9 cellular contexts compared by ENCODE assay signal in the genomic region with DNA sequence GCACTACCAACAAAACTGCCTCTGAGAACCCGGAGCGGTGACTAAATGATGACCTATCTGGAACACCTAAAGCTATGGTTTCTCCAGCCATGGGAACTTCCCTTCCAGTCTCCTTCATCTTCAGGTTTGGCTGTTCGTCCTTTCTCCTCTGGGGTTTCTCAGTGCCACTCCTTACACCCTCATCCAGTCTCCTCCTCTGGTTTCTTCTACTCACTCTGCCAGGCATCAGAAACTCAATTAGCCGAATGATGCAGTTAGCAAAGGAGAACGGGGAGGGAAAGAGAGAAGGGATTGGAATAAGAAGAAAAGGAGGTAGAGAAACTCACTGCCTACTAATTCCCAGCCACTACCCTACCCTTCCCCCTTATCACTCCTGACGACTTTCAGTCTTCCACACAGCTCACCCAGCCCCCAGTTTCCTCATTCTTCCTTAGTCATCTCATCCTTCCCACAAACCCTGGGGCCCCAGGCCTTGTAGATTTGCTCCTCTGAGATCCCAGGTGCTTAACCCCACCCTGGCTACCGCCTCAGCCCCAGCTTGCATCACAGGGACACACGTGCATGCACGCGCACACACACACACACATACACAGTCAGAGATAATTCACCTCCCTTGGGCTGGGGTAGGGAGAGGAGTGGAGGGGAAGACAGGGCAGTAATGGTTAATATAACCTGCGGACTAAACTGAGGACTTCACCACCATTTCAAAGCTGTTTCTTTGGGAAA. TPM values are rescaled to one million over a fixed set of nuclear protein-coding genes. Genes with fewer than 3 reads are reported as not detected.
A peak's percentile ranks its signal among the peaks of the same experiment; 100 is the strongest.
DNase-seq lines count a peak whose midpoint lies in the region; ATAC-seq and TF ChIP-seq lines count a peak whose summit lies in the region.
"Had no signal": no experiment of that assay in that cellular context is flagged by ENCODE, and none has a peak within 500 bp of the region (broad histone marks: within the 10 kb centered on the region; RNA-seq: fewer than 3 reads in every experiment).

No MANE protein-coding gene starts in this region.

- H3K79me2 ChIP-seq in GM23338 (replicated peaks; ENCODE audit: insufficient read depth) = peaks cover 91% of the 10 kb centered on the region
- H3K79me2 ChIP-seq: parathyroid adenoma had no signal

- H3K4me1 Mint-ChIP-seq in GM23338 = peaks cover 83% of the 10 kb centered on the region

- no peaks in the 10 kb centered on the region for H3K9me3 Mint-ChIP-seq in GM23338

- no peak overlapping the region for H2AFZ ChIP-seq in GM23338
- H2AFZ ChIP-seq: parathyroid adenoma had no signal

- H3K4me1 ChIP-seq in GM23338 (ENCODE audit: insufficient read depth) (peaks cover 94% of the 10 kb centered on the region), cardiac muscle cell (ENCODE audit: low read depth) (peaks cover 55% of the 10 kb centered on the region), skeletal muscle satellite cell (ENCODE audit: control insufficient read depth, insufficient read depth, low read length) (peaks cover 52% of the 10 kb centered on the region)
- H3K4me1 ChIP-seq: parathyroid adenoma had no signal

- H3K27me3 ChIP-seq in GM23338 (ENCODE audit: insufficient read depth) (no peaks in the 10 kb centered on the region), cardiac muscle cell (no peaks in the 10 kb centered on the region), skeletal muscle satellite cell (ENCODE audit: control insufficient read depth, insufficient read depth, low read length) (no peaks in the 10 kb centered on the region)

- in situ Hi-C loops in GM13976 (cut with MboI; ENCODE audit: low sequenced_read_pairs, unreplicated experiment) = no loop called here

- 0 out of 2 replicates have a peak, but pooled peaks cover 3% of the 10 kb centered on the region for H3F3A ChIP-seq in GM23338 (replicated peaks; ENCODE audit: low read depth)

- H3K9me2 ChIP-seq in GM23338 (ENCODE audit: insufficient read depth) = no peaks in the 10 kb centered on the region

- DNase-seq in GM23338 (ENCODE audit: low spot score) (peak; percentile 79), SW 1271 (lab: John Stamatoyannopoulos, UW) (peak; percentile 84 to 91), cardiac muscle cell (ENCODE audit: low read depth in 1 of 2, low spot score in 1 of 2) (peak; percentile 39 to 91), DMS79 (lab: John Stamatoyannopoulos, UW) (no peak), NCI-H1092 (lab: John Stamatoyannopoulos, UW) (no peak), GM13976 (ENCODE audit: low spot score) (no peak)

- no peaks in the 10 kb centered on the region for H4K20me1 ChIP-seq in GM23338 (replicated peaks; ENCODE audit: insufficient read depth)

- H3K9me3 ChIP-seq in cardiac muscle cell (ENCODE audit: low read depth) (no peaks in the 10 kb centered on the region), skeletal muscle satellite cell (replicated peaks; ENCODE audit: low read length) (no peaks in the 10 kb centered on the region)

- H3K27ac ChIP-seq in GM23338 (ENCODE audit: low read depth) (peak overlapping the region; percentile 96), cardiac muscle cell (peak overlapping the region; percentile 76)
- H3K27ac ChIP-seq: parathyroid adenoma had no signal

- H3K27ac Mint-ChIP-seq in GM23338 = peak overlapping the region; percentile 98

- H3K36me3 ChIP-seq in GM23338 (ENCODE audit: insufficient read depth) (no peaks in the 10 kb centered on the region), cardiac muscle cell (peaks cover 5% of the 10 kb centered on the region), skeletal muscle satellite cell (ENCODE audit: insufficient read depth, low read length) (no peaks in the 10 kb centered on the region)

- no peak overlapping the region for H3K9ac ChIP-seq in skeletal muscle satellite cell (ENCODE audit: low read depth, low read length)
- H3K9ac ChIP-seq: parathyroid adenoma had no signal

- ATAC-seq in GM23338 = peak; percentile 74
- ATAC-seq in HG03378 (IDR thresholded peaks at IDR 0.05; ENCODE audit: unreplicated experiment) = no peak

- peaks cover 28% of the 10 kb centered on the region for H3K36me3 Mint-ChIP-seq in GM23338 (ENCODE audit: low read depth)

- H3K4me2 ChIP-seq in GM23338 (peak overlapping the region; percentile 70), skeletal muscle satellite cell (ENCODE audit: low read length) (peak overlapping the region; percentile 7)

- peak overlapping the region; percentile 41 for H3K4me3 Mint-ChIP-seq in GM23338

- H3K4me3 ChIP-seq in GM23338 (peak overlapping the region; percentile 35; the same call in 1 of the 2 replicates), cardiac muscle cell (no peak overlapping the region), skeletal muscle satellite cell (ENCODE audit: low read length) (no peak overlapping the region)

- TF ChIP-seq CTCF in GM23338 (conservative IDR thresholded peaks at IDR 0.05; ENCODE audit: low read depth in 2 of 2) = no peak
- TF ChIP-seq CTCF in cardiac muscle cell (IDR thresholded peaks at IDR 0.05; ENCODE audit: low read depth, low read length) = no peak
- TF ChIP-seq CTCF in GM13976 (IDR thresholded peaks at IDR 0.05; ENCODE audit: borderline replicate concordance, control extremely low read depth, extremely low read depth, insufficient read depth, missing control alignments) = no peak

- H3K27me3 Mint-ChIP-seq in GM23338 (ENCODE audit: insufficient read depth, low read depth, poor library complexity) = peaks cover 13% of the 10 kb centered on the region

TF ChIP-seq in GM23338, 12 proteins besides CTCF, POLR2A, EP300 and RAD21 (continues in another document):
- TF ChIP-seq EZH2 (IDR thresholded peaks at IDR 0.05; ENCODE audit: low read depth, unreplicated experiment) (no peak), EZH2phosphoT487 (IDR thresholded peaks at IDR 0.05; ENCODE audit: unreplicated experiment) (no peak), CREB1 (CRISPR knock-in tag; IDR thresholded peaks at IDR 0.05; ENCODE audit: low read depth) (no peak)

RNA-seq across cellular contexts. Expression of a gene that starts 13.0 kb away (rescaled TPM):
- 24.0 and 32.4 TPM in 2 replicates for total RNA-seq in GM23338 (2014; rRNA removed; shearing (Covaris generic))
- polyA plus RNA-seq in GM23338 (2016; fragmentation: Nextera tagmentation; extraction: Ambion mirVana) (11.9 and 12.9 TPM in 2 replicates), cardiac muscle cell (10.7 and 13.2 TPM in 2 replicates)
- total RNA-seq in cardiac muscle cell = 12.4 and 19.4 TPM in 2 replicates
- total RNA-seq in skeletal muscle satellite cell (2012; rRNA removed) = 4.6 TPM in 2 replicates

RNA-seq across cellular contexts. Expression of a gene that starts 13.3 kb away (rescaled TPM):
- 51.5 and 51.9 TPM in 2 replicates for total RNA-seq in GM23338 (2014; rRNA removed; shearing (Covaris generic))
- polyA plus RNA-seq in GM23338 (2016; fragmentation: Nextera tagmentation; extraction: Ambion mirVana) (28.2 and 34.2 TPM in 2 replicates), cardiac muscle cell (56.9 and 62.9 TPM in 2 replicates)
- total RNA-seq in cardiac muscle cell = 50.6 and 52.5 TPM in 2 replicates
- 50.4 and 54.0 TPM in 2 replicates for total RNA-seq in skeletal muscle satellite cell (2012; rRNA removed)

Comparison
In these comparisons a context has a peak if more than half of its experiments do, and no peak if none do; other contexts are left out.
1. DNase-seq: peak in GM23338 (single experiment), SW 1271 (2 of 2) and cardiac muscle cell (2 of 2); none in DMS79 (single experiment), NCI-H1092 (single experiment) and GM13976 (single experiment).